In the genomic region with DNA sequence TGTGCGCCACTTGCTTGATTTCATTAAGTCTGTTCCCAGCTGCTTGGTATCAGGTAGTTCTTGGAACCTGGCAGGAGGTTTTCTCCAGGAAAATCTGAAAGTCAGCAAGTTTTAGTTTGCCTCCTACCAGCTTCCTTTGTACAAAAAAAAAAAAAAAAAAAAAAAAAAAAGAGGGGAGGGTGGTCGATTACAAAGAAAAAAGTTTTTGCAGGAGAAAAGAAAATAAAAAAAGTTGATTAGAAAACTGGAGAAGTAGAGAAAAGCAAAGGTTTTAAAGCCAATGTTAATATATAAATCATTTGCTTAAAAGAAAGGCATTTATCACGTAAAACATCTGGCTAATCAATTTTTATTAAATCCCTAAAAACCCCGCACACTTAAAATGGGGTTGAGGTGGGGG, we compare ENCODE assay signal across 21 cellular contexts. TPM values are rescaled to one million over a fixed set of nuclear protein-coding genes. Genes with fewer than 3 reads are reported as not detected.
DNase-seq lines count a peak whose midpoint lies in the region; TF ChIP-seq lines count a peak whose summit lies in the region.
"Had no signal": no experiment of that assay in that cellular context is flagged by ENCODE, and none has a peak within 500 bp of the region (broad histone marks: within the 10 kb centered on the region; RNA-seq: fewer than 3 reads in every experiment).

No MANE protein-coding gene starts in this region.

- H3K27me3 Mint-ChIP-seq in neural progenitor cell (ENCODE audit: insufficient read depth, low read depth): peaks cover 3% of the 10 kb centered on the region

- H3K36me3 ChIP-seq in BLaER1 treated with 17β-estradiol and CSF1 and Interleukin-3, amounts not matched to agents 10 nM and 100 nM: no peaks in the 10 kb centered on the region; a peak in 1 of 22 replicates
- H3K36me3 ChIP-seq in neural progenitor cell: no peaks in the 10 kb centered on the region
- H3K36me3 ChIP-seq: SJSA1 had no signal

- no peaks in the 10 kb centered on the region for H3K9me3 ChIP-seq in BLaER1 treated with 17β-estradiol and CSF1 and Interleukin-3, amounts not matched to agents 10 nM and 100 nM (replicated peaks in 1 of 11)
- no peaks in the 10 kb centered on the region for H3K9me3 ChIP-seq in neural progenitor cell (ENCODE audit: low read depth)
- H3K9me3 ChIP-seq: SJSA1 had no signal

- no peaks in the 10 kb centered on the region for H3K79me2 ChIP-seq in neural progenitor cell (ENCODE audit: low read depth)

- H3K4me2 ChIP-seq in BLaER1 treated with 17β-estradiol and CSF1 and Interleukin-3, amounts not matched to agents 10 nM and 100 nM: peak overlapping the region; percentile 86 to 97 (median 93)
- peak overlapping the region; percentile 96 for H3K4me2 ChIP-seq in neural progenitor cell

- H3K9me3 Mint-ChIP-seq in neural progenitor cell: no peaks in the 10 kb centered on the region

- peak overlapping the region; percentile 90 for H3K4me3 Mint-ChIP-seq in neural progenitor cell

- H2AFZ ChIP-seq in neural progenitor cell (replicated peaks): no peak overlapping the region

- peaks cover 3% of the 10 kb centered on the region for H3F3A ChIP-seq in neural progenitor cell (ENCODE audit: low read depth)

- peak overlapping the region; percentile 61 to 81 (median 69) for H3K4me3 ChIP-seq in BLaER1 treated with 17β-estradiol and CSF1 and Interleukin-3, amounts not matched to agents 10 nM and 100 nM
- H3K4me3 ChIP-seq in coronary artery (peak overlapping the region; percentile 77), neural progenitor cell (no peak overlapping the region)
- H3K4me3 ChIP-seq: SJSA1 had no signal

- peaks cover 45% of the 10 kb centered on the region for H3K4me1 Mint-ChIP-seq in neural progenitor cell

- DNase-seq in DMS 273 (lab: John Stamatoyannopoulos, UW; ENCODE audit: unreplicated experiment) (peak; percentile 58), DMS 273 treated with DMSO at 0.1 percent for 48 hours (lab: John Stamatoyannopoulos, UW) (no peak), coronary artery (ENCODE audit: low spot score) (no peak), neural progenitor cell (ENCODE audit: low spot score) (no peak), dermis blood vessel endothelial cell (no peak)
- no peak for DNase-seq in activated naive CD4-positive, alpha-beta T cell (lab: John Stamatoyannopoulos, UW)
- no peak for DNase-seq in central memory CD4-positive, alpha-beta T cell
- DNase-seq: 8988T, IMR-90, Kasumi-1, MM.1S, NCI-H1092 treated with DMSO at 0.1 percent for 48 hours, NCI-H1694, NCI-H2107, NCI-H345, NCI-H526, RPMI8226 had no signal

- H3K36me3 Mint-ChIP-seq in neural progenitor cell: peaks cover 1% of the 10 kb centered on the region

- peak overlapping the region; percentile 96 for H3K27ac Mint-ChIP-seq in neural progenitor cell

- TF ChIP-seq CTCF in coronary artery (IDR thresholded peaks at IDR 0.05): no peak
- no peak for TF ChIP-seq CTCF in neural progenitor cell (IDR thresholded peaks at IDR 0.05)

- H3K27me3 ChIP-seq in BLaER1 treated with 17β-estradiol and CSF1 and Interleukin-3, amounts not matched to agents 10 nM and 100 nM: no peaks in the 10 kb centered on the region
- peaks cover 22% of the 10 kb centered on the region for H3K27me3 ChIP-seq in neural progenitor cell
- H3K27me3 ChIP-seq: SJSA1 had no signal

- peaks cover 28 to 56% (median 37%) of the 10 kb centered on the region in 10 experiments for H3K4me1 ChIP-seq in BLaER1 treated with 17β-estradiol and CSF1 and Interleukin-3, amounts not matched to agents 10 nM and 100 nM
- H3K4me1 ChIP-seq in neural progenitor cell: peaks cover 24% of the 10 kb centered on the region
- H3K4me1 ChIP-seq: SJSA1 had no signal

- H3K27ac ChIP-seq in BLaER1 treated with 17β-estradiol and CSF1 and Interleukin-3, amounts not matched to agents 10 nM and 100 nM: peak overlapping the region; percentile 71 to 94 (median 91); a peak in 21 of 22 replicates
- peak overlapping the region in 1 of 2 donors; percentile 81 for H3K27ac ChIP-seq in coronary artery
- H3K27ac ChIP-seq in neural progenitor cell: no peak overlapping the region
- H3K27ac ChIP-seq: C4-2B, SJSA1 had no signal

- peak overlapping the region; percentile 78 to 90 (median 84) for H3K9ac ChIP-seq in BLaER1 treated with 17β-estradiol and CSF1 and Interleukin-3, amounts not matched to agents 10 nM and 100 nM
- H3K9ac ChIP-seq in neural progenitor cell: no peak overlapping the region

- peaks cover 0 to 20% (median 7%) of the 10 kb centered on the region in 11 experiments; a peak in 8 of 22 replicates for H4K20me1 ChIP-seq in BLaER1 treated with 17β-estradiol and CSF1 and Interleukin-3, amounts not matched to agents 10 nM and 100 nM
- H4K20me1 ChIP-seq in neural progenitor cell (ENCODE audit: low read depth): no peaks in the 10 kb centered on the region

RNA-seq across cellular contexts. Expression of gene EPHA3, which starts 5.9 kb away (rescaled TPM):
- total RNA-seq in neural progenitor cell (ENCODE audit: low replicate concordance) (0.34 and 0.36 TPM in 2 replicates), dermis blood vessel endothelial cell (0.14 TPM in 1 of 2 replicates, not detected in the other)
- total RNA-seq: HT1080 had no signal
